Comparison of ENCODE assay signal across 21 cellular contexts in the genomic region with DNA sequence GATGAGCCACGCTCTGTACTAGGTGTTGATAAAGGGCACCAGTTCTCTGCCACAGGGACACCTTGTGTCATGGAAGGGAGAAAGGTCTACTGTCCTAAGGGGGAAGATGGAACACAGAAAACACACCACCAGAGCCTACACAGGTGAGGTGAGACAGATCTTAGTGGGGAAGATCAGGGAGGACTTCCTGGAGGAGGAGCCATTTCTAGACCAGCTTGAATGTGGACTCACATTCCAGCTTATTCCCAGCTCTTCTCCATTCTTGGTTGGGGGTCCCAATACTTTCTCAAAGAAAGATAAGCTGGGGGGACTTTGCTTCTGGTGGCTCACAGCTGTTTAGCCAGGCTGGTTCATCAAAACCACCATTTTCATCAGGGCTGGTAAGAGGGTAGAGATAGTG. TPM values are rescaled to one million over a fixed set of nuclear protein-coding genes. Genes with fewer than 3 reads are reported as not detected.
DNase-seq lines count a peak whose midpoint lies in the region; ATAC-seq and TF ChIP-seq lines count a peak whose summit lies in the region.
"Had no signal": no experiment of that assay in that cellular context is flagged by ENCODE, and none has a peak within 500 bp of the region (broad histone marks: within the 10 kb centered on the region; RNA-seq: fewer than 3 reads in every experiment).

No MANE protein-coding gene starts in this region.

- H3K4me3 Mint-ChIP-seq in activated naive CD4-positive, alpha-beta T cell treated with anti-CD3 and anti-CD28 coated beads, Interleukin-2, amount 10 ng/mL, durations not matched to agents 7 days and 5 days, result peak overlapping the region; percentile 81
- H3K4me3 Mint-ChIP-seq in CD8-positive, alpha-beta memory T cell, result peak overlapping the region; percentile 78 to 95 (median 86)
- no peak overlapping the region for H3K4me3 Mint-ChIP-seq in WTC11
- peak overlapping the region; percentile 89 to 98 (median 93) for H3K4me3 Mint-ChIP-seq in immature natural killer cell

- H3K27me3 Mint-ChIP-seq in activated naive CD4-positive, alpha-beta T cell treated with anti-CD3 and anti-CD28 coated beads, Interleukin-2, amount 10 ng/mL, durations not matched to agents 7 days and 5 days, result peaks cover 9% of the 10 kb centered on the region
- no peaks in the 10 kb centered on the region for H3K27me3 Mint-ChIP-seq in CD8-positive, alpha-beta memory T cell
- H3K27me3 Mint-ChIP-seq in WTC11 (ENCODE audit: low read depth) (no peaks in the 10 kb centered on the region), immature natural killer cell (ENCODE audit: low read depth in 3 of 3) (peaks cover 0 to 3% (median 0%) of the 10 kb centered on the region in 3 donors)

- no peaks in the 10 kb centered on the region for H3K9me3 Mint-ChIP-seq in activated naive CD4-positive, alpha-beta T cell treated with anti-CD3 and anti-CD28 coated beads, Interleukin-2, amount 10 ng/mL, durations not matched to agents 7 days and 5 days
- H3K9me3 Mint-ChIP-seq in CD8-positive, alpha-beta memory T cell, result no peaks in the 10 kb centered on the region
- H3K9me3 Mint-ChIP-seq in WTC11 (no peaks in the 10 kb centered on the region), immature natural killer cell (no peaks in the 10 kb centered on the region)

- no peaks in the 10 kb centered on the region for H3K36me3 ChIP-seq in CD8-positive, alpha-beta memory T cell (ENCODE audit: insufficient read depth, low read length)
- H3K36me3 ChIP-seq: upper lobe of left lung had no signal

- POLR2A ChIA-PET in CD8-positive, alpha-beta memory T cell (lab: Charles Lee), result no interaction called here
- POLR2A ChIA-PET in WTC11 (lab: Charles Lee), result interaction anchor here (0.6 kb wide), 1 partner anchor 57 kb away, joined by 3 read pairs; no protein-coding TSS in a partner anchor
- POLR2A ChIA-PET in GM10248 (lab: Yijun Ruan, JAX), result no interaction called here

- peaks cover 40% of the 10 kb centered on the region for H3K4me1 Mint-ChIP-seq in activated naive CD4-positive, alpha-beta T cell treated with anti-CD3 and anti-CD28 coated beads, Interleukin-2, amount 10 ng/mL, durations not matched to agents 7 days and 5 days
- H3K4me1 Mint-ChIP-seq in CD8-positive, alpha-beta memory T cell, result peaks cover 32 to 43% (median 36%) of the 10 kb centered on the region in 3 donors
- H3K4me1 Mint-ChIP-seq in WTC11, result peaks cover 55% of the 10 kb centered on the region
- H3K4me1 Mint-ChIP-seq in immature natural killer cell, result peaks cover 53% of the 10 kb centered on the region in 2 donors

- ATAC-seq in WTC11 (no peak), GM19351 (IDR thresholded peaks at IDR 0.05; ENCODE audit: unreplicated experiment) (no peak)
- ATAC-seq: foreskin keratinocyte had no signal

- no peaks in the 10 kb centered on the region for H3K9me3 ChIP-seq in CD8-positive, alpha-beta memory T cell (ENCODE audit: low read length)
- H3K9me3 ChIP-seq: mucosa of descending colon, upper lobe of left lung had no signal

- TF ChIP-seq CTCF in WTC11 (IDR thresholded peaks at IDR 0.05) (no peak), GM10248 (IDR thresholded peaks at IDR 0.05; ENCODE audit: control extremely low read depth, extremely low read depth, low read depth, missing control alignments) (no peak)

- H3K4me1 ChIP-seq in CD8-positive, alpha-beta memory T cell (ENCODE audit: insufficient read depth, low read length), result peaks cover 18% of the 10 kb centered on the region
- H3K4me1 ChIP-seq: upper lobe of left lung had no signal

- no peak overlapping the region for H3K27ac ChIP-seq in CD8-positive, alpha-beta memory T cell (ENCODE audit: low read depth, low read length)
- H3K27ac ChIP-seq: foreskin keratinocyte, hepatocyte, upper lobe of left lung had no signal

- no peaks in the 10 kb centered on the region for H3K27me3 ChIP-seq in CD8-positive, alpha-beta memory T cell (ENCODE audit: insufficient read depth, low read length, poor library complexity, severe bottlenecking)
- H3K27me3 ChIP-seq: dorsolateral prefrontal cortex, foreskin keratinocyte, hepatocyte, upper lobe of left lung had no signal

- H3K36me3 Mint-ChIP-seq in activated naive CD4-positive, alpha-beta T cell treated with anti-CD3 and anti-CD28 coated beads, Interleukin-2, amount 10 ng/mL, durations not matched to agents 7 days and 5 days, result peaks cover 1% of the 10 kb centered on the region
- H3K36me3 Mint-ChIP-seq in CD8-positive, alpha-beta memory T cell, result peaks cover 0 to 3% (median 1%) of the 10 kb centered on the region in 3 donors
- H3K36me3 Mint-ChIP-seq in WTC11, result peaks cover 5% of the 10 kb centered on the region
- H3K36me3 Mint-ChIP-seq in immature natural killer cell, result peaks cover 0 to 7% (median 3%) of the 10 kb centered on the region in 3 donors

- DNase-seq in activated naive CD4-positive, alpha-beta T cell treated with anti-CD3 and anti-CD28 coated beads, Interleukin-2, amount 10 ng/mL, durations not matched to agents 7 days and 5 days, result no peak
- DNase-seq in activated naive CD4-positive, alpha-beta T cell (lab: John Stamatoyannopoulos, UW), result no peak
- no peak for DNase-seq in CD8-positive, alpha-beta memory T cell
- no peak for DNase-seq in WTC11 (ENCODE audit: low spot score)
- DNase-seq in immature natural killer cell, result no peak
- DNase-seq in AG08395 (ENCODE audit: low spot score), result no peak
- DNase-seq in GM10248 (ENCODE audit: extremely low spot score), result no peak
- DNase-seq: amygdala; erythroblast; foreskin keratinocyte; islet precursor cell; NCI-H1105; stimulated activated CD4-positive, alpha-beta T cell treated with anti-CD3 and anti-CD28 coated beads, Interleukin-2, amount 100 ng/mL, for 48 hours; upper lobe of left lung had no signal

- H3K4me3 ChIP-seq in CD8-positive, alpha-beta memory T cell (ENCODE audit: low read length), result no peak overlapping the region
- H3K4me3 ChIP-seq: dorsolateral prefrontal cortex, hepatocyte, mucosa of descending colon had no signal

- CTCF ChIA-PET in activated naive CD4-positive, alpha-beta T cell treated with anti-CD3 and anti-CD28 coated beads, Interleukin-2, amount 10 ng/mL, durations not matched to agents 7 days and 5 days (lab: Charles Lee), result interaction anchor here (0.7 to 4.3 kb wide), 3 partner anchors 16 to 210 kb away, joined by 3 to 20 read pairs (median 3); no protein-coding TSS in a partner anchor
- CTCF ChIA-PET in CD8-positive, alpha-beta memory T cell (lab: Charles Lee), result interaction anchor here (1.8 kb wide), 1 partner anchor 20 kb away, joined by 9 read pairs; no protein-coding TSS in a partner anchor
- CTCF ChIA-PET in WTC11 (lab: Charles Lee) (interaction anchor here (0.7 to 6.4 kb wide), 9 partner anchors 9 to 203 kb away, joined by 3 to 150 read pairs (median 31); a partner anchor contains a TSS), GM10248 (lab: Yijun Ruan, JAX) (interaction anchor here (1.0 to 2.2 kb wide), 2 partner anchors 20 to 61 kb away, joined by 4 to 11 read pairs; no protein-coding TSS in a partner anchor)

- peak overlapping the region; percentile 95 for H3K27ac Mint-ChIP-seq in activated naive CD4-positive, alpha-beta T cell treated with anti-CD3 and anti-CD28 coated beads, Interleukin-2, amount 10 ng/mL, durations not matched to agents 7 days and 5 days
- peak overlapping the region; percentile 52 to 99 (median 85) for H3K27ac Mint-ChIP-seq in CD8-positive, alpha-beta memory T cell
- H3K27ac Mint-ChIP-seq in WTC11, result peak overlapping the region; percentile 92; the same call in 1 of the 2 replicates
- peak overlapping the region; percentile 90 to 95 (median 93) for H3K27ac Mint-ChIP-seq in immature natural killer cell

TF ChIP-seq in WTC11, 78 proteins besides CTCF, POLR2A, EP300 and RAD21:
- no peak for TF ChIP-seq ZBTB21 (CRISPR knock-in tag; IDR thresholded peaks at IDR 0.05; ENCODE audit: borderline replicate concordance)
- no peak for TF ChIP-seq ZNF396 (CRISPR knock-in tag; IDR thresholded peaks at IDR 0.05; ENCODE audit: borderline replicate concordance)

RNA-seq across cellular contexts. Expression of a gene that starts 36.2 kb away (rescaled TPM):
- total RNA-seq in CD8-positive, alpha-beta memory T cell, result under 1 TPM; 0.57 to 0.82 TPM
- not detected for polyA plus RNA-seq in CD8-positive, alpha-beta memory T cell
- total RNA-seq in WTC11 (2021), result 3.6 to 4.4 TPM (median 3.8 TPM) in 3 replicates
- not detected for polyA plus RNA-seq in immature natural killer cell
- total RNA-seq: cardiac septum, foreskin keratinocyte, NCI-H460, RPMI7951, upper lobe of left lung had no signal
- polyA plus RNA-seq: foreskin keratinocyte had no signal
